1 cellular context compared by ENCODE assay signal in the genomic region with DNA sequence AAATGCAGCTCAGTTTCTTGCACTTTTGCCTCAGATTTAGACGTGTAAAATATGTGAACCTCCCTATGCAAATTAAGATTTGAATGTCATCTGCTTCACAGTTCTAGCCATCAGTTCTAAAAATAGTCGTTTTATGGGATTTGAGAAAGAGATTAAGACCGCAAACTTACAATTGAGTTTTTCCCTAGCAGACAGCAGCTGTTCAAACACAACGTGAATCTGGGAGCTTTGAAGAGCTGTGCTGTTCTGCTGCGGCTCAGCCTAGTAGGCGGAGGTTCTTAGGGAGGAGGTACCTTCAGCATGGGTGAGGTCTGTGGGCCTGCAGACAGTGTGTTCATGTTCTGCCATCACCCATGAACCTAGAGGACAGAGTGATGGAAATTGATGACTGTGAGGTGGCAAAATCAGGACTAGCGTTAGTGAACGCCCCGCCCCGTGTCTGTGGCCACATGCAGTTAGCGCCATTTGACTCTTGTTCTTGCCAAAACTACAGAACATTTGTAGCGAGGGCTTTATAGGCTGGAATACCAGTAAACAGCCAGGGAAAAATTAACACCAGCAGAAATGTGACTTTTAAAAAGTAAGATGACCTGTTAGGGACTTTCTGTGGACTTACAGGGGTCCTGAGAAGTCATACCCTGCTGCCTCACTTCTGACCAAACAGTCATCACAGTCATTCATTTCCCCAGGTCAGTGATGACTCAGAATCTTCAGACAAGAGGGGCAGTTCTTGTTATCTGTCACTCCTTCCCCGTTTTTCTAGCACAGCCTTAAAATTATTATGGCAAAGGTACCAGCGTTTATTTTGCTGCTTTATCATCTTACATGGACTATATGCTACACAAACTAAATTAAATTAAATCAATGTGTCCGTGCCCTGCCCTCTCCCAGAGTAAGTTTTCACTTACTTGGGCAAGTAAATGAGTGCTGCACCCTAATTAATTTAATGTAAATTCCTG.
A peak's percentile ranks its signal among the peaks of the same experiment; 100 is the strongest.
TF ChIP-seq lines count a peak whose summit lies in the region.

No MANE protein-coding gene starts in this region.

TF ChIP-seq in GM12878, 131 proteins besides CTCF, POLR2A, EP300 and RAD21 (continued from another document and continues in another):
- TF ChIP-seq, protein P1, sequence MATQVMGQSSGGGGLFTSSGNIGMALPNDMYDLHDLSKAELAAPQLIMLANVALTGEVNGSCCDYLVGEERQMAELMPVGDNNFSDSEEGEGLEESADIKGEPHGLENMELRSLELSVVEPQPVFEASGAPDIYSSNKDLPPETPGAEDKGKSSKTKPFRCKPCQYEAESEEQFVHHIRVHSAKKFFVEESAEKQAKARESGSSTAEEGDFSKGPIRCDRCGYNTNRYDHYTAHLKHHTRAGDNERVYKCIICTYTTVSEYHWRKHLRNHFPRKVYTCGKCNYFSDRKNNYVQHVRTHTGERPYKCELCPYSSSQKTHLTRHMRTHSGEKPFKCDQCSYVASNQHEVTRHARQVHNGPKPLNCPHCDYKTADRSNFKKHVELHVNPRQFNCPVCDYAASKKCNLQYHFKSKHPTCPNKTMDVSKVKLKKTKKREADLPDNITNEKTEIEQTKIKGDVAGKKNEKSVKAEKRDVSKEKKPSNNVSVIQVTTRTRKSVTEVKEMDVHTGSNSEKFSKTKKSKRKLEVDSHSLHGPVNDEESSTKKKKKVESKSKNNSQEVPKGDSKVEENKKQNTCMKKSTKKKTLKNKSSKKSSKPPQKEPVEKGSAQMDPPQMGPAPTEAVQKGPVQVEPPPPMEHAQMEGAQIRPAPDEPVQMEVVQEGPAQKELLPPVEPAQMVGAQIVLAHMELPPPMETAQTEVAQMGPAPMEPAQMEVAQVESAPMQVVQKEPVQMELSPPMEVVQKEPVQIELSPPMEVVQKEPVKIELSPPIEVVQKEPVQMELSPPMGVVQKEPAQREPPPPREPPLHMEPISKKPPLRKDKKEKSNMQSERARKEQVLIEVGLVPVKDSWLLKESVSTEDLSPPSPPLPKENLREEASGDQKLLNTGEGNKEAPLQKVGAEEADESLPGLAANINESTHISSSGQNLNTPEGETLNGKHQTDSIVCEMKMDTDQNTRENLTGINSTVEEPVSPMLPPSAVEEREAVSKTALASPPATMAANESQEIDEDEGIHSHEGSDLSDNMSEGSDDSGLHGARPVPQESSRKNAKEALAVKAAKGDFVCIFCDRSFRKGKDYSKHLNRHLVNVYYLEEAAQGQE (IDR thresholded peaks at IDR 0.05; ENCODE audit: low read depth, low read length), result no peak
- peak; percentile 74 for TF ChIP-seq JUND (IDR thresholded peaks at IDR 0.05; ENCODE audit: low read depth, low read length)
- peak; percentile 72 for TF ChIP-seq ATF7 (IDR thresholded peaks at IDR 0.05; ENCODE audit: low read depth)
- TF ChIP-seq TBL1XR1 (IDR thresholded peaks at IDR 0.05; ENCODE audit: low read depth, low read length), result no peak
- peak; percentile 67; the same call in 1 of the 2 replicates for TF ChIP-seq MXI1 (IDR thresholded peaks at IDR 0.05; ENCODE audit: low read depth, low read length)
- TF ChIP-seq, protein P2, sequence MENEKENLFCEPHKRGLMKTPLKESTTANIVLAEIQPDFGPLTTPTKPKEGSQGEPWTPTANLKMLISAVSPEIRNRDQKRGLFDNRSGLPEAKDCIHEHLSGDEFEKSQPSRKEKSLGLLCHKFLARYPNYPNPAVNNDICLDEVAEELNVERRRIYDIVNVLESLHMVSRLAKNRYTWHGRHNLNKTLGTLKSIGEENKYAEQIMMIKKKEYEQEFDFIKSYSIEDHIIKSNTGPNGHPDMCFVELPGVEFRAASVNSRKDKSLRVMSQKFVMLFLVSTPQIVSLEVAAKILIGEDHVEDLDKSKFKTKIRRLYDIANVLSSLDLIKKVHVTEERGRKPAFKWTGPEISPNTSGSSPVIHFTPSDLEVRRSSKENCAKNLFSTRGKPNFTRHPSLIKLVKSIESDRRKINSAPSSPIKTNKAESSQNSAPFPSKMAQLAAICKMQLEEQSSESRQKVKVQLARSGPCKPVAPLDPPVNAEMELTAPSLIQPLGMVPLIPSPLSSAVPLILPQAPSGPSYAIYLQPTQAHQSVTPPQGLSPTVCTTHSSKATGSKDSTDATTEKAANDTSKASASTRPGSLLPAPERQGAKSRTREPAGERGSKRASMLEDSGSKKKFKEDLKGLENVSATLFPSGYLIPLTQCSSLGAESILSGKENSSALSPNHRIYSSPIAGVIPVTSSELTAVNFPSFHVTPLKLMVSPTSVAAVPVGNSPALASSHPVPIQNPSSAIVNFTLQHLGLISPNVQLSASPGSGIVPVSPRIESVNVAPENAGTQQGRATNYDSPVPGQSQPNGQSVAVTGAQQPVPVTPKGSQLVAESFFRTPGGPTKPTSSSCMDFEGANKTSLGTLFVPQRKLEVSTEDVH (IDR thresholded peaks at IDR 0.05; ENCODE audit: low read depth, partially characterized antibody), result no peak
- peak; percentile 89 for TF ChIP-seq POLR2AphosphoS5 (IDR thresholded peaks at IDR 0.05; ENCODE audit: low read length)
- TF ChIP-seq, protein P3, sequence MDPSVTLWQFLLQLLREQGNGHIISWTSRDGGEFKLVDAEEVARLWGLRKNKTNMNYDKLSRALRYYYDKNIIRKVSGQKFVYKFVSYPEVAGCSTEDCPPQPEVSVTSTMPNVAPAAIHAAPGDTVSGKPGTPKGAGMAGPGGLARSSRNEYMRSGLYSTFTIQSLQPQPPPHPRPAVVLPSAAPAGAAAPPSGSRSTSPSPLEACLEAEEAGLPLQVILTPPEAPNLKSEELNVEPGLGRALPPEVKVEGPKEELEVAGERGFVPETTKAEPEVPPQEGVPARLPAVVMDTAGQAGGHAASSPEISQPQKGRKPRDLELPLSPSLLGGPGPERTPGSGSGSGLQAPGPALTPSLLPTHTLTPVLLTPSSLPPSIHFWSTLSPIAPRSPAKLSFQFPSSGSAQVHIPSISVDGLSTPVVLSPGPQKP (IDR thresholded peaks at IDR 0.05; ENCODE audit: low read depth, low read length), result no peak
- TF ChIP-seq, protein P4, sequence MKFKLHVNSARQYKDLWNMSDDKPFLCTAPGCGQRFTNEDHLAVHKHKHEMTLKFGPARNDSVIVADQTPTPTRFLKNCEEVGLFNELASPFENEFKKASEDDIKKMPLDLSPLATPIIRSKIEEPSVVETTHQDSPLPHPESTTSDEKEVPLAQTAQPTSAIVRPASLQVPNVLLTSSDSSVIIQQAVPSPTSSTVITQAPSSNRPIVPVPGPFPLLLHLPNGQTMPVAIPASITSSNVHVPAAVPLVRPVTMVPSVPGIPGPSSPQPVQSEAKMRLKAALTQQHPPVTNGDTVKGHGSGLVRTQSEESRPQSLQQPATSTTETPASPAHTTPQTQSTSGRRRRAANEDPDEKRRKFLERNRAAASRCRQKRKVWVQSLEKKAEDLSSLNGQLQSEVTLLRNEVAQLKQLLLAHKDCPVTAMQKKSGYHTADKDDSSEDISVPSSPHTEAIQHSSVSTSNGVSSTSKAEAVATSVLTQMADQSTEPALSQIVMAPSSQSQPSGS (IDR thresholded peaks at IDR 0.05; ENCODE audit: low read length), result peak; percentile 76
- TF ChIP-seq, protein P5, sequence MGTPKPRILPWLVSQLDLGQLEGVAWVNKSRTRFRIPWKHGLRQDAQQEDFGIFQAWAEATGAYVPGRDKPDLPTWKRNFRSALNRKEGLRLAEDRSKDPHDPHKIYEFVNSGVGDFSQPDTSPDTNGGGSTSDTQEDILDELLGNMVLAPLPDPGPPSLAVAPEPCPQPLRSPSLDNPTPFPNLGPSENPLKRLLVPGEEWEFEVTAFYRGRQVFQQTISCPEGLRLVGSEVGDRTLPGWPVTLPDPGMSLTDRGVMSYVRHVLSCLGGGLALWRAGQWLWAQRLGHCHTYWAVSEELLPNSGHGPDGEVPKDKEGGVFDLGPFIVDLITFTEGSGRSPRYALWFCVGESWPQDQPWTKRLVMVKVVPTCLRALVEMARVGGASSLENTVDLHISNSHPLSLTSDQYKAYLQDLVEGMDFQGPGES (IDR thresholded peaks at IDR 0.05), result no peak
- TF ChIP-seq IKZF2 (IDR thresholded peaks at IDR 0.05), result peak; percentile 82 to 85
- TF ChIP-seq, protein P6, sequence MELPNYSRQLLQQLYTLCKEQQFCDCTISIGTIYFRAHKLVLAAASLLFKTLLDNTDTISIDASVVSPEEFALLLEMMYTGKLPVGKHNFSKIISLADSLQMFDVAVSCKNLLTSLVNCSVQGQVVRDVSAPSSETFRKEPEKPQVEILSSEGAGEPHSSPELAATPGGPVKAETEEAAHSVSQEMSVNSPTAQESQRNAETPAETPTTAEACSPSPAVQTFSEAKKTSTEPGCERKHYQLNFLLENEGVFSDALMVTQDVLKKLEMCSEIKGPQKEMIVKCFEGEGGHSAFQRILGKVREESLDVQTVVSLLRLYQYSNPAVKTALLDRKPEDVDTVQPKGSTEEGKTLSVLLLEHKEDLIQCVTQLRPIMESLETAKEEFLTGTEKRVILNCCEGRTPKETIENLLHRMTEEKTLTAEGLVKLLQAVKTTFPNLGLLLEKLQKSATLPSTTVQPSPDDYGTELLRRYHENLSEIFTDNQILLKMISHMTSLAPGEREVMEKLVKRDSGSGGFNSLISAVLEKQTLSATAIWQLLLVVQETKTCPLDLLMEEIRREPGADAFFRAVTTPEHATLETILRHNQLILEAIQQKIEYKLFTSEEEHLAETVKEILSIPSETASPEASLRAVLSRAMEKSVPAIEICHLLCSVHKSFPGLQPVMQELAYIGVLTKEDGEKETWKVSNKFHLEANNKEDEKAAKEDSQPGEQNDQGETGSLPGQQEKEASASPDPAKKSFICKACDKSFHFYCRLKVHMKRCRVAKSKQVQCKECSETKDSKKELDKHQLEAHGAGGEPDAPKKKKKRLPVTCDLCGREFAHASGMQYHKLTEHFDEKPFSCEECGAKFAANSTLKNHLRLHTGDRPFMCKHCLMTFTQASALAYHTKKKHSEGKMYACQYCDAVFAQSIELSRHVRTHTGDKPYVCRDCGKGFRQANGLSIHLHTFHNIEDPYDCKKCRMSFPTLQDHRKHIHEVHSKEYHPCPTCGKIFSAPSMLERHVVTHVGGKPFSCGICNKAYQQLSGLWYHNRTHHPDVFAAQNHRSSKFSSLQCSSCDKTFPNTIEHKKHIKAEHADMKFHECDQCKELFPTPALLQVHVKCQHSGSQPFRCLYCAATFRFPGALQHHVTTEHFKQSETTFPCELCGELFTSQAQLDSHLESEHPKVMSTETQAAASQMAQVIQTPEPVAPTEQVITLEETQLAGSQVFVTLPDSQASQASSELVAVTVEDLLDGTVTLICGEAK (IDR thresholded peaks at IDR 0.05; ENCODE audit: borderline replicate concordance), result no peak
- TF ChIP-seq, protein P7, sequence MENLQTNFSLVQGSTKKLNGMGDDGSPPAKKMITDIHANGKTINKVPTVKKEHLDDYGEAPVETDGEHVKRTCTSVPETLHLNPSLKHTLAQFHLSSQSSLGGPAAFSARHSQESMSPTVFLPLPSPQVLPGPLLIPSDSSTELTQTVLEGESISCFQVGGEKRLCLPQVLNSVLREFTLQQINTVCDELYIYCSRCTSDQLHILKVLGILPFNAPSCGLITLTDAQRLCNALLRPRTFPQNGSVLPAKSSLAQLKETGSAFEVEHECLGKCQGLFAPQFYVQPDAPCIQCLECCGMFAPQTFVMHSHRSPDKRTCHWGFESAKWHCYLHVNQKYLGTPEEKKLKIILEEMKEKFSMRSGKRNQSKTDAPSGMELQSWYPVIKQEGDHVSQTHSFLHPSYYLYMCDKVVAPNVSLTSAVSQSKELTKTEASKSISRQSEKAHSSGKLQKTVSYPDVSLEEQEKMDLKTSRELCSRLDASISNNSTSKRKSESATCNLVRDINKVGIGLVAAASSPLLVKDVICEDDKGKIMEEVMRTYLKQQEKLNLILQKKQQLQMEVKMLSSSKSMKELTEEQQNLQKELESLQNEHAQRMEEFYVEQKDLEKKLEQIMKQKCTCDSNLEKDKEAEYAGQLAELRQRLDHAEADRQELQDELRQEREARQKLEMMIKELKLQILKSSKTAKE (IDR thresholded peaks at IDR 0.05; ENCODE audit: low read depth, poor library complexity, severe bottlenecking), result peak; percentile 62
- TF ChIP-seq ZNF207 (IDR thresholded peaks at IDR 0.05; ENCODE audit: borderline replicate concordance), result no peak
- TF ChIP-seq IKZF1 (conservative IDR thresholded peaks at IDR 0.05), result peak; percentile 89
- peak; percentile 27 for TF ChIP-seq CBFB (IDR thresholded peaks at IDR 0.05; ENCODE audit: low read depth)
- peak; percentile 30; the same call in 1 of the 2 replicates for TF ChIP-seq ZBED1 (IDR thresholded peaks at IDR 0.05; ENCODE audit: borderline replicate concordance)
- no peak for TF ChIP-seq RAD51 (IDR thresholded peaks at IDR 0.05)
- TF ChIP-seq RCOR1 (conservative IDR thresholded peaks at IDR 0.05; ENCODE audit: low read depth, low read length), result no peak; the same call in 1 of the 2 replicates
- TF ChIP-seq BHLHE40 (IDR thresholded peaks at IDR 0.05; ENCODE audit: borderline replicate concordance in 1 of 2, low read depth in 2 of 2, low read length in 1 of 2), result peak; percentile 26 to 46; a peak in 1 of 4 replicates
- peak; percentile 60; the same call in 1 of the 2 replicates for TF ChIP-seq BMI1 (IDR thresholded peaks at IDR 0.05; ENCODE audit: borderline replicate concordance)
- TF ChIP-seq CHD1 (IDR thresholded peaks at IDR 0.05; ENCODE audit: low read depth, low read length), result no peak
- no peak for TF ChIP-seq MYB (IDR thresholded peaks at IDR 0.05; ENCODE audit: borderline replicate concordance, low read depth, low read length)
- peak; percentile 65 for TF ChIP-seq TCF12 (IDR thresholded peaks at IDR 0.05; ENCODE audit: low read depth, low read length)
- peak; percentile 71 for TF ChIP-seq PML (IDR thresholded peaks at IDR 0.05; ENCODE audit: low read length)
- TF ChIP-seq RBBP5 (conservative IDR thresholded peaks at IDR 0.05), result no peak
- TF ChIP-seq NR2C1 (IDR thresholded peaks at IDR 0.05), result no peak
- TF ChIP-seq, protein P8, sequence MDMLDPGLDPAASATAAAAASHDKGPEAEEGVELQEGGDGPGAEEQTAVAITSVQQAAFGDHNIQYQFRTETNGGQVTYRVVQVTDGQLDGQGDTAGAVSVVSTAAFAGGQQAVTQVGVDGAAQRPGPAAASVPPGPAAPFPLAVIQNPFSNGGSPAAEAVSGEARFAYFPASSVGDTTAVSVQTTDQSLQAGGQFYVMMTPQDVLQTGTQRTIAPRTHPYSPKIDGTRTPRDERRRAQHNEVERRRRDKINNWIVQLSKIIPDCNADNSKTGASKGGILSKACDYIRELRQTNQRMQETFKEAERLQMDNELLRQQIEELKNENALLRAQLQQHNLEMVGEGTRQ (IDR thresholded peaks at IDR 0.05; ENCODE audit: borderline replicate concordance, low read depth, low read length), result no peak; the same call in 1 of the 2 replicates
- TF ChIP-seq, protein P9, sequence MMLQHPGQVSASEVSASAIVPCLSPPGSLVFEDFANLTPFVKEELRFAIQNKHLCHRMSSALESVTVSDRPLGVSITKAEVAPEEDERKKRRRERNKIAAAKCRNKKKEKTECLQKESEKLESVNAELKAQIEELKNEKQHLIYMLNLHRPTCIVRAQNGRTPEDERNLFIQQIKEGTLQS (IDR thresholded peaks at IDR 0.05; ENCODE audit: borderline replicate concordance, extremely low read depth, low read depth, low read length), result no peak
- TF ChIP-seq PAX5 (IDR thresholded peaks at IDR 0.05; ENCODE audit: borderline replicate concordance, low read depth, low read length), result peak; percentile 97
- TF ChIP-seq, protein P10, sequence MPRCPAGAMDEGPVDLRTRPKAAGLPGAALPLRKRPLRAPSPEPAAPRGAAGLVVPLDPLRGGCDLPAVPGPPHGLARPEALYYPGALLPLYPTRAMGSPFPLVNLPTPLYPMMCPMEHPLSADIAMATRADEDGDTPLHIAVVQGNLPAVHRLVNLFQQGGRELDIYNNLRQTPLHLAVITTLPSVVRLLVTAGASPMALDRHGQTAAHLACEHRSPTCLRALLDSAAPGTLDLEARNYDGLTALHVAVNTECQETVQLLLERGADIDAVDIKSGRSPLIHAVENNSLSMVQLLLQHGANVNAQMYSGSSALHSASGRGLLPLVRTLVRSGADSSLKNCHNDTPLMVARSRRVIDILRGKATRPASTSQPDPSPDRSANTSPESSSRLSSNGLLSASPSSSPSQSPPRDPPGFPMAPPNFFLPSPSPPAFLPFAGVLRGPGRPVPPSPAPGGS (IDR thresholded peaks at IDR 0.05; ENCODE audit: borderline replicate concordance, insufficient read depth, low read depth, low read length, poor library complexity, severe bottlenecking), result peak; percentile 54
- TF ChIP-seq NFYA (IDR thresholded peaks at IDR 0.05; ENCODE audit: borderline replicate concordance, low read depth, low read length), result no peak
- no peak for TF ChIP-seq CHD4 (IDR thresholded peaks at IDR 0.05)
